In the genomic region with DNA sequence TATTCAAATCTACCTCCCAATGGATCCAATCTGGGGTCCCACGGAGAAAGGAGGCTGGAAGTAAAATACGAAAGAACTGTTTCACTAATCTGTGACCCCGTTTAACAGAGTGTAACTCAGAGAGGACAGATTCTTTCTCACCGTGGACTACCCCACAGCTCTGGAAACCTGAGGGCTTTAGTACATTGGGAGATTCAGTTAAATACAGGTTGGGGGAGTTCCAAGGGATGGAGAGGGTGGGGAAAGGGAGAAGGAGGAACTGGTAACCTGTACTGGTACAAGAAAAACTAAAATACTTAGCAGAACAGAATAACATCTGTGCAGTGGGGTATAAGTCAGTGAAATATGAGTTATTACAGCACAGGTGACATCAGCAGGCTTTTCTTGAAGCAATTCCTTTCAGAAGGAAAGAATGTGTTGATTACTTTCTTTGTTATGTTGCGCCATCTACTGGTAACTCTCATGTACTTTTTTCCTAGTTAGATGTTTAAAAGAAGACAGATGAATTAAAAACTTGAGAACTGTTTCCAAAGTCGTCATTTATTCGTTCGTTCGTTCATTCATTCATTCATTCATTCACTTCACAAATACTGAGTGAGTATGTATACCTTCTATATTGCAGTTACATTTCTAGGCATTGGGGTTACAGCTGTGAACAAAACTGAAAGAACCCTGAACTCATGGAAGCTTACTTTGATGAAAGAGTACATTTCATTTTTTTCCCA, we compare ENCODE assay signal across 9 cellular contexts. TPM values are rescaled to one million over a fixed set of nuclear protein-coding genes. Genes with fewer than 3 reads are reported as not detected.
DNase-seq lines count a peak whose midpoint lies in the region; ATAC-seq, FAIRE-seq and TF ChIP-seq lines count a peak whose summit lies in the region.
"Had no signal": no experiment of that assay in that cellular context is flagged by ENCODE, and none has a peak within 500 bp of the region (broad histone marks: within the 10 kb centered on the region; RNA-seq: fewer than 3 reads in every experiment).

No MANE protein-coding gene starts in this region.

- H2AFZ ChIP-seq in astrocyte (ENCODE audit: low read depth, low read length) (no peak overlapping the region), hepatocyte (no peak overlapping the region)

- H3K4me3 ChIP-seq in astrocyte (ENCODE audit: insufficient read depth, low read depth, low read length) (no peak overlapping the region), hepatocyte (no peak overlapping the region)

- H3K36me3 Mint-ChIP-seq in CD4-positive, alpha-beta T cell (ENCODE audit: low read depth) = no peaks in the 10 kb centered on the region
- H3K36me3 Mint-ChIP-seq in astrocyte (ENCODE audit: low read depth, unreplicated experiment) = peaks cover 3% of the 10 kb centered on the region
- H3K36me3 Mint-ChIP-seq in activated T-cell treated with anti-CD3 and anti-CD28 coated beads, Interleukin-2, amount 50 U/mL, for 24 hours (ENCODE audit: low read depth) = no peaks in the 10 kb centered on the region

- WGBS in hepatocyte (ENCODE audit: low lambda C conversion rate, missing lambda C conversion rate) = 26% methylated on average over 9 of the region's 9 CpGs

- peak; percentile 83 for TF ChIP-seq CTCF in CD4-positive, alpha-beta T cell (IDR thresholded peaks at IDR 0.05)
- TF ChIP-seq CTCF in astrocyte (IDR thresholded peaks at IDR 0.05; ENCODE audit: insufficient read depth, low read depth, low read length) (peak; percentile 63), hepatocyte (IDR thresholded peaks at IDR 0.05; ENCODE audit: poor library complexity) (peak; percentile 78)

- intact Hi-C loops in CD4-positive, alpha-beta T cell (cut with DNase I, micrococcal nuclease) = loop anchor here (1.0 to 10.0 kb wide), 7 partner anchors 23 to 658 kb away; no protein-coding TSS in a partner anchor

- peaks cover 5% of the 10 kb centered on the region for H3K27me3 Mint-ChIP-seq in CD4-positive, alpha-beta T cell
- peaks cover 3% of the 10 kb centered on the region for H3K27me3 Mint-ChIP-seq in astrocyte (ENCODE audit: low read depth, unreplicated experiment)
- H3K27me3 Mint-ChIP-seq in activated T-cell treated with anti-CD3 and anti-CD28 coated beads, Interleukin-2, amount 50 U/mL, for 24 hours = peaks cover 3% of the 10 kb centered on the region
- H3K27me3 Mint-ChIP-seq: IgD-negative memory B cell had no signal

- no peaks in the 10 kb centered on the region for H3K9me3 Mint-ChIP-seq in CD4-positive, alpha-beta T cell
- peaks cover 18% of the 10 kb centered on the region for H3K9me3 Mint-ChIP-seq in astrocyte (ENCODE audit: unreplicated experiment)
- no peaks in the 10 kb centered on the region for H3K9me3 Mint-ChIP-seq in activated T-cell treated with anti-CD3 and anti-CD28 coated beads, Interleukin-2, amount 50 U/mL, for 24 hours

- H3K4me1 ChIP-seq in astrocyte (ENCODE audit: insufficient read depth, low read length) = peaks cover 21% of the 10 kb centered on the region
- H3K4me1 ChIP-seq in hepatocyte (ENCODE audit: insufficient read depth) = no peaks in the 10 kb centered on the region

- no peak overlapping the region for H3K27ac ChIP-seq in CD4-positive, alpha-beta T cell (ENCODE audit: low read depth, low read length)
- peak overlapping the region; percentile 94 for H3K27ac ChIP-seq in astrocyte (ENCODE audit: low read depth, low read length)
- no peak overlapping the region for H3K27ac ChIP-seq in hepatocyte

- H3K9ac ChIP-seq in astrocyte (ENCODE audit: low read length) = peak overlapping the region; percentile 74

- no peaks in the 10 kb centered on the region for H3K9me2 ChIP-seq in hepatocyte (replicated peaks; ENCODE audit: insufficient read depth)

- H3K4me2 ChIP-seq in astrocyte (ENCODE audit: low read length) (peak overlapping the region; percentile 76), hepatocyte (no peak overlapping the region)

- ATAC-seq in CD4-positive, alpha-beta T cell (ENCODE audit: poor library complexity) = no peak

- no peaks in the 10 kb centered on the region for H4K20me1 ChIP-seq in astrocyte (ENCODE audit: insufficient read depth, low read length)
- no peaks in the 10 kb centered on the region for H4K20me1 ChIP-seq in hepatocyte (ENCODE audit: insufficient read depth, poor library complexity, severe bottlenecking)

- no peaks in the 10 kb centered on the region for H3K4me1 Mint-ChIP-seq in CD4-positive, alpha-beta T cell (ENCODE audit: low read depth)
- peaks cover 21% of the 10 kb centered on the region for H3K4me1 Mint-ChIP-seq in astrocyte (ENCODE audit: low read depth, unreplicated experiment)
- peaks cover 2% of the 10 kb centered on the region for H3K4me1 Mint-ChIP-seq in activated T-cell treated with anti-CD3 and anti-CD28 coated beads, Interleukin-2, amount 50 U/mL, for 24 hours (ENCODE audit: low read depth)

- POLR2A ChIA-PET in CD4-positive, alpha-beta T cell (lab: Charles Lee) = interaction anchor here (0.9 kb wide), 1 partner anchor 80 kb away, joined by 3 read pairs; no protein-coding TSS in a partner anchor

- no peaks in the 10 kb centered on the region for H3K27me3 ChIP-seq in CD4-positive, alpha-beta T cell (ENCODE audit: control insufficient read depth, insufficient read depth, low read length)
- H3K27me3 ChIP-seq in astrocyte (ENCODE audit: insufficient read depth, low read length) (no peaks in the 10 kb centered on the region), hepatocyte (no peaks in the 10 kb centered on the region)

- H3K4me3 Mint-ChIP-seq in CD4-positive, alpha-beta T cell = no peak overlapping the region
- no peak overlapping the region for H3K4me3 Mint-ChIP-seq in astrocyte (ENCODE audit: unreplicated experiment)
- H3K4me3 Mint-ChIP-seq in activated T-cell treated with anti-CD3 and anti-CD28 coated beads, Interleukin-2, amount 50 U/mL, for 24 hours = no peak overlapping the region
- H3K4me3 Mint-ChIP-seq: IgD-negative memory B cell had no signal

- H3K79me2 ChIP-seq in astrocyte (ENCODE audit: insufficient read depth, low read length) = no peaks in the 10 kb centered on the region
- H3K79me2 ChIP-seq in hepatocyte = no peaks in the 10 kb centered on the region

- no peak for DNase-seq in CD4-positive, alpha-beta T cell
- DNase-seq in H4 (ENCODE audit: low spot score) (peak; percentile 77), NCI-H345 treated with DMSO at 0.1 percent for 48 hours (lab: John Stamatoyannopoulos, UW; ENCODE audit: unreplicated experiment) (peak; percentile 45), astrocyte (ENCODE audit: low read depth) (peak; percentile 69), hepatocyte (ENCODE audit: low spot score) (peak; percentile 84), smooth muscle cell of the brain vasculature (ENCODE audit: low read depth, low spot score) (peak; percentile 57)
- DNase-seq in stimulated activated CD4-positive, alpha-beta T cell treated with anti-CD3 and anti-CD28 coated beads, Interleukin-15, amount 100 ng/mL, for 24 hours = no peak
- DNase-seq in activated T-cell treated with anti-CD3 and anti-CD28 coated beads, Interleukin-2, amount 50 U/mL, for 24 hours = no peak

- FAIRE-seq in astrocyte (lab: Jason Lieb, UNC) = peak; percentile 98

- H3K9me3 ChIP-seq in CD4-positive, alpha-beta T cell (ENCODE audit: control insufficient read depth, low read length) = no peaks in the 10 kb centered on the region
- H3K9me3 ChIP-seq in astrocyte (ENCODE audit: insufficient read depth, low read depth, low read length) (peaks cover 4% of the 10 kb centered on the region), hepatocyte (ENCODE audit: low read depth) (no peaks in the 10 kb centered on the region)

- H3K36me3 ChIP-seq in astrocyte (ENCODE audit: insufficient read depth, low read length) (no peaks in the 10 kb centered on the region), hepatocyte (replicated peaks; ENCODE audit: insufficient read depth, low read depth) (no peaks in the 10 kb centered on the region)

- H3K27ac Mint-ChIP-seq in CD4-positive, alpha-beta T cell = no peak overlapping the region
- H3K27ac Mint-ChIP-seq in astrocyte (ENCODE audit: unreplicated experiment) = peak overlapping the region; percentile 87
- H3K27ac Mint-ChIP-seq in activated T-cell treated with anti-CD3 and anti-CD28 coated beads, Interleukin-2, amount 50 U/mL, for 24 hours = no peak overlapping the region
- H3K27ac Mint-ChIP-seq: IgD-negative memory B cell had no signal

- CTCF ChIA-PET in CD4-positive, alpha-beta T cell (lab: Charles Lee) = interaction anchor here (1.3 to 9.8 kb wide), 3 partner anchors 25 to 80 kb away, joined by 3 to 118 read pairs (median 4); no protein-coding TSS in a partner anchor

RNA-seq across cellular contexts. Expression of a gene that starts 30.0 kb away (rescaled TPM):
- 10 to 100 TPM; 26.1 to 27.9 TPM for total RNA-seq in CD4-positive, alpha-beta T cell
- total RNA-seq in H4 (2014; rRNA removed; shearing (Covaris generic)) = 38.2 and 47.0 TPM in 2 replicates
- 8.7 and 10.3 TPM in 2 replicates for total RNA-seq in astrocyte
- 130 and 156 TPM in 2 replicates for total RNA-seq in hepatocyte
- 85.5 and 93.7 TPM in 2 replicates for polyA plus RNA-seq in hepatocyte

Comparison
In these comparisons a context has a peak if more than half of its experiments do, and no peak if none do; other contexts are left out.
1. DNase-seq: peak in H4 (single experiment), NCI-H345 treated with DMSO at 0.1 percent for 48 hours (single experiment), astrocyte (single experiment), hepatocyte (single experiment) and smooth muscle cell of the brain vasculature (single experiment); none in CD4-positive, alpha-beta T cell (0 of 10), stimulated activated CD4-positive, alpha-beta T cell treated with anti-CD3 and anti-CD28 coated beads, Interleukin-15, amount 100 ng/mL, for 24 hours (single experiment) and activated T-cell treated with anti-CD3 and anti-CD28 coated beads, Interleukin-2, amount 50 U/mL, for 24 hours (single experiment).
2. Peak in every context shown above with its lines, with median percentiles within 50 percentile points of each other: CTCF ChIP-seq.